In the genomic region with DNA sequence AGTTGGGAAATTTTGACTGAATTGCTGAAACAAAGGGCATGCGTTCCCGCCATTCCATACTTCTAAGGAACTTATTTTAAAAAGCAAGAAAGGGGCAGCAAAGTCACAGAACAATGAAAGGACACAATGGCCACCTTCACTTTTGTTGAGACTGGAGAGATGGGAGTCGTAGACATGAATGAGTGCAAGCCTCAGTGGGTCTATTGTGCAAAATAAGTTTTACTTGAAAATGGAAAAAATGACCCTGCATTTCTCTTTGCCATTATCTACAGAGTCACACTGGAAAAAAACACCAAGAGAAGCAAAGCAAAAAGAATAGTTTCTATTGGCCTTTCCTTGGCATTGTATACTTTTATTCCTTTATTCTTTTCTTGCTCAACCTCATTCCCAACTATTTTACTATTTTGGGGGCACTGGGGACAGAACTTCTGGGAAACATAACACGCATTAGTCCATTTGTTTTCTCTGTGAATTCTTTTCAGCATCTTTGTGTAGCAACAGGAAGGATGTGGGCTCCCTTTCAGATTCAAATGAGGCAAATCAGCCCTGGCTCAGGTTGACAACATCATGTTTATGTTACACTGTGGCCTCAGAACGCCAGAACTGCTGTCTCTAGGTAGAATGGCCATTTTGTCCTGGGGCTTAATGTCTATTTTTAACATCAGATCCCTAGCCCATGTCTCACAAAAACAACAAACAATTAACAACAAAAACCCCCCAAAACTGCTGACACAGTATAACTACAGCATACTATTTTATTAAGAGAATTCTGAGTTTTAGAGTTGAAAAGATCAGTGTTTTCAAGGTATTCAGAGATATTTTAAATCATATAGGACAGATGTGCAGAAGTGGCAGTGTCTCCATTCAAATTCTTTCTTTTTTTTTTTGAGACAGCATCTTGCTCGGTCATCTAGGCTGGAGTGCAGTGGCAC, we compare ENCODE assay signal across 8 cellular contexts.
A peak's percentile ranks its signal among the peaks of the same experiment; 100 is the strongest.
DNase-seq lines count a peak whose midpoint lies in the region; ATAC-seq, FAIRE-seq and TF ChIP-seq lines count a peak whose summit lies in the region.

No MANE protein-coding gene starts in this region.

- 76 to 83% methylated on average over 6 of the region's 6 CpGs for WGBS in pancreas, 2 donors

- DNase-seq in GM19239 (ENCODE audit: insufficient read length, low spot score): no peak
- DNase-seq in activated CD8-positive, alpha-beta memory T cell treated with anti-CD3 and anti-CD28 coated beads, Interleukin-2, amount 10 ng/mL, durations not matched to agents 7 days and 5 days: peak; percentile 87
- DNase-seq in UCSD-AML1 (lab: John Stamatoyannopoulos, UW; ENCODE audit: unreplicated experiment): no peak
- no peak for DNase-seq in SIG-M5 (lab: John Stamatoyannopoulos, UW)
- DNase-seq in HTR-8/SVneo (ENCODE audit: insufficient read length, low spot score): no peak
- no peak for DNase-seq in pancreas

- intact Hi-C loops in pancreas (cut with DNase I): no loop called here

- no peak for TF ChIP-seq CTCF in pancreas (IDR thresholded peaks at IDR 0.05)

- H3K4me1 Mint-ChIP-seq in activated CD8-positive, alpha-beta memory T cell treated with anti-CD3 and anti-CD28 coated beads, Interleukin-2, amount 10 ng/mL, durations not matched to agents 7 days and 5 days: peaks cover 94% of the 10 kb centered on the region

- FAIRE-seq in GM19239 (lab: Jason Lieb, UNC): peak; percentile 92
- FAIRE-seq in HTR-8/SVneo (lab: Jason Lieb, UNC): no peak
- no peak for FAIRE-seq in pancreas (lab: Jason Lieb, UNC)

- peak overlapping the region; percentile 96 for H3K27ac Mint-ChIP-seq in activated CD8-positive, alpha-beta memory T cell treated with anti-CD3 and anti-CD28 coated beads, Interleukin-2, amount 10 ng/mL, durations not matched to agents 7 days and 5 days

- H3K4me1 ChIP-seq in pancreas: no peaks in the 10 kb centered on the region

- H3K27ac ChIP-seq in layer of hippocampus (ENCODE audit: low read depth, low read length) (peak overlapping the region; percentile 1), pancreas (no peak overlapping the region)

- CTCF ChIA-PET in activated CD8-positive, alpha-beta memory T cell treated with anti-CD3 and anti-CD28 coated beads, Interleukin-2, amount 10 ng/mL, durations not matched to agents 7 days and 5 days (lab: Charles Lee): interaction anchor here (0.9 to 3.0 kb wide), 5 partner anchors 12 to 122 kb away, joined by 3 to 27 read pairs (median 3); a partner anchor contains a TSS

- no peaks in the 10 kb centered on the region for H3K36me3 ChIP-seq in pancreas

- H3K4me3 Mint-ChIP-seq in activated CD8-positive, alpha-beta memory T cell treated with anti-CD3 and anti-CD28 coated beads, Interleukin-2, amount 10 ng/mL, durations not matched to agents 7 days and 5 days: peak overlapping the region; percentile 27

- no peaks in the 10 kb centered on the region for H3K9me3 ChIP-seq in pancreas

- H3K9me3 Mint-ChIP-seq in activated CD8-positive, alpha-beta memory T cell treated with anti-CD3 and anti-CD28 coated beads, Interleukin-2, amount 10 ng/mL, durations not matched to agents 7 days and 5 days (ENCODE audit: low read depth): no peaks in the 10 kb centered on the region

- peak; percentile 88 for ATAC-seq in HG03066 (IDR thresholded peaks at IDR 0.05; ENCODE audit: low read depth, unreplicated experiment)
- ATAC-seq in activated CD8-positive, alpha-beta memory T cell treated with anti-CD3 and anti-CD28 coated beads, Interleukin-2, amount 10 ng/mL, durations not matched to agents 7 days and 5 days: peak; percentile 85
- ATAC-seq in pancreas: no peak

- no peak overlapping the region for H3K4me3 ChIP-seq in pancreas

- peaks cover 57% of the 10 kb centered on the region for H3K36me3 Mint-ChIP-seq in activated CD8-positive, alpha-beta memory T cell treated with anti-CD3 and anti-CD28 coated beads, Interleukin-2, amount 10 ng/mL, durations not matched to agents 7 days and 5 days

- H3K27me3 ChIP-seq in layer of hippocampus (ENCODE audit: control insufficient read depth, insufficient read depth, low read length) (no peaks in the 10 kb centered on the region), pancreas (no peaks in the 10 kb centered on the region)

- no peaks in the 10 kb centered on the region for H3K27me3 Mint-ChIP-seq in activated CD8-positive, alpha-beta memory T cell treated with anti-CD3 and anti-CD28 coated beads, Interleukin-2, amount 10 ng/mL, durations not matched to agents 7 days and 5 days

Comparison
In these comparisons a context has a peak if more than half of its experiments do, and no peak if none do; other contexts are left out.
1. ATAC-seq: peak in HG03066 (single experiment) and activated CD8-positive, alpha-beta memory T cell treated with anti-CD3 and anti-CD28 coated beads, Interleukin-2, amount 10 ng/mL, durations not matched to agents 7 days and 5 days (single experiment); none in pancreas (0 of 4).